In the genomic region with DNA sequence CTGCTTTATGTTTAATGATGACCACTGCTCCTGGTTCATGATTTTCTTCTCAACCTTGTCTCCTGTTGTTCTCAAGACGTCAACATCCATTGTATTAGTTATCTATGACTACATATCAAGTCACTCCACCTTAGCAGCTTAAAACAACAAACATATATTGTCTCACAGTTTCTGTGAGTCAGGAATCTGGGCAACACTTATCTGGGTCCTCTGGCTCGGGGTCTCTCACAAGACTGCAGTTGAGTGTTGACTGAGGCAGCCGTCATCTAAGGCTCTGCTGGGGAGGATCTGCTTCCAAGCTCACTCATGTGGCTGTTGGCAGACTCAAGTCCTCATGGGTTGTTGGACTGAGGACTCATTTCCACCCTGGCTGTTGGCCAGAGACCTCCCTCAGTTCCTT, we compare ENCODE assay signal across 19 cellular contexts. TPM values are rescaled to one million over a fixed set of nuclear protein-coding genes. Genes with fewer than 3 reads are reported as not detected.
DNase-seq lines count a peak whose midpoint lies in the region; ATAC-seq and TF ChIP-seq lines count a peak whose summit lies in the region.
"Had no signal": no experiment of that assay in that cellular context is flagged by ENCODE, and none has a peak within 500 bp of the region (broad histone marks: within the 10 kb centered on the region; RNA-seq: fewer than 3 reads in every experiment).

No MANE protein-coding gene starts in this region.

- H3K9me3 ChIP-seq in AG04450 (ENCODE audit: control insufficient read depth, insufficient read depth, low read length) = no peaks in the 10 kb centered on the region
- no peaks in the 10 kb centered on the region for H3K9me3 ChIP-seq in A673 (ENCODE audit: low read depth, low read length, poor library complexity, severe bottlenecking)
- no peaks in the 10 kb centered on the region for H3K9me3 ChIP-seq in testis
- H3K9me3 ChIP-seq: left ventricle myocardium inferior, neutrophil had no signal

- TF ChIP-seq POLR2A in testis (IDR thresholded peaks at IDR 0.05) = no peak

- in situ Hi-C loops in brain microvascular endothelial cell (cut with HindIII; ENCODE audit: low pct_ligation_motif_present, low sequenced_read_pairs) = no loop called here

- intact Hi-C loops in A673 (cut with micrococcal nuclease; ENCODE audit: unreplicated experiment) (no loop called here), testis (cut with DNase I; ENCODE audit: low total_unique reads) (no loop called here)

- ATAC-seq in foreskin keratinocyte (peak; percentile 46), HG03097 (IDR thresholded peaks at IDR 0.05; ENCODE audit: low FRiP score, unreplicated experiment) (no peak), HG03354 (IDR thresholded peaks at IDR 0.05; ENCODE audit: poor library complexity, severe bottlenecking, unreplicated experiment) (no peak)
- ATAC-seq: GM12878, sciatic nerve had no signal

- H3K36me3 ChIP-seq in brain microvascular endothelial cell (replicated peaks) (no peaks in the 10 kb centered on the region), A673 (ENCODE audit: insufficient read depth, low read length, poor library complexity, severe bottlenecking) (no peaks in the 10 kb centered on the region), testis (ENCODE audit: low read depth, missing control alignments) (no peaks in the 10 kb centered on the region)
- H3K36me3 ChIP-seq: left ventricle myocardium inferior, neutrophil had no signal

- no peaks in the 10 kb centered on the region for H3K27me3 ChIP-seq in AG04450 (ENCODE audit: control insufficient read depth, insufficient read depth, low read length)
- H3K27me3 ChIP-seq in brain microvascular endothelial cell (replicated peaks) = no peaks in the 10 kb centered on the region
- no peaks in the 10 kb centered on the region for H3K27me3 ChIP-seq in foreskin keratinocyte
- no peaks in the 10 kb centered on the region for H3K27me3 ChIP-seq in A673 (replicated peaks; ENCODE audit: insufficient read depth, low read depth, low read length, poor library complexity)
- no peaks in the 10 kb centered on the region for H3K27me3 ChIP-seq in testis
- H3K27me3 ChIP-seq: neutrophil had no signal

- 85 to 90% methylated on average over 3 of the region's 3 CpGs for WGBS in testis, 2 donors

- no peak overlapping the region for H3K4me3 ChIP-seq in AG04450 (ENCODE audit: low read depth, low read length)
- H3K4me3 ChIP-seq in brain microvascular endothelial cell (ENCODE audit: low read depth, low read length) = no peak overlapping the region
- no peak overlapping the region for H3K4me3 ChIP-seq in A673 (ENCODE audit: low read depth, low read length, poor library complexity, severe bottlenecking)
- H3K4me3 ChIP-seq in testis = no peak overlapping the region
- H3K4me3 ChIP-seq: GM12878, left ventricle myocardium inferior had no signal

- no TSS peak for BruUV-seq in A673 (replicated peaks; lab: Mats Ljungman, UMichigan)

- H3K4me1 ChIP-seq in foreskin keratinocyte (no peaks in the 10 kb centered on the region), A673 (ENCODE audit: insufficient read depth, low read length, poor library complexity, severe bottlenecking) (no peaks in the 10 kb centered on the region), testis (no peaks in the 10 kb centered on the region)
- H3K4me1 ChIP-seq: left ventricle myocardium inferior had no signal

- TF ChIP-seq CTCF in AG04450 (IDR thresholded peaks at IDR 0.05; ENCODE audit: low read depth, low read length) (no peak), brain microvascular endothelial cell (IDR thresholded peaks at IDR 0.05; ENCODE audit: low read depth, low read length, missing control alignments) (no peak), foreskin keratinocyte (conservative IDR thresholded peaks at IDR 0.05) (no peak), A673 (conservative IDR thresholded peaks at IDR 0.05; ENCODE audit: low read depth, low read length) (no peak), testis (IDR thresholded peaks at IDR 0.05) (no peak)

- CTCF ChIA-PET in AG04450 (lab: Charles Lee) = no interaction called here
- CTCF ChIA-PET in A673 (lab: Charles Lee) = no interaction called here

- POLR2A ChIA-PET in AG04450 (lab: Yijun Ruan, JAX) (no interaction called here), A673 (lab: Charles Lee; ENCODE audit: low non-redundant PET) (interaction anchor here (0.7 kb wide), 1 partner anchor 35 kb away, joined by 5 read pairs; no protein-coding TSS in a partner anchor)

- H3K27ac ChIP-seq in AG04450 (ENCODE audit: low read depth, low read length) = no peak overlapping the region
- H3K27ac ChIP-seq in brain microvascular endothelial cell = peak overlapping the region; percentile 16
- no peak overlapping the region for H3K27ac ChIP-seq in foreskin keratinocyte
- no peak overlapping the region for H3K27ac ChIP-seq in A673 (ENCODE audit: low read depth, low read length, poor library complexity, severe bottlenecking)
- H3K27ac ChIP-seq in testis = no peak overlapping the region
- H3K27ac ChIP-seq: left ventricle myocardium inferior, neutrophil had no signal

- DNase-seq in AG04450 (ENCODE audit: low read depth, low spot score) (peak; percentile 15), M059J (ENCODE audit: low read depth) (peak; percentile 61), brain microvascular endothelial cell (peak; percentile 60), foreskin keratinocyte (peak in 1 of 2 donors; percentile 15), A673 (ENCODE audit: low spot score) (no peak), testis (no peak)
- DNase-seq: activated CD4-positive, alpha-beta T cell treated with anti-CD3 and anti-CD28 coated beads, Interleukin-2, amount 50 U/mL, for 4 hours; activated naive CD4-positive, alpha-beta T cell treated with anti-CD3 and anti-CD28 coated beads, Interleukin-2, amount 50 U/mL, for 16 hours; activated T-cell treated with anti-CD3 and anti-CD28 coated beads for 4 hours; effector CD4-positive, alpha-beta T cell; foreskin melanocyte; left ventricle myocardium inferior; NCI-H748 treated with DMSO at 0.1 percent for 48 hours; stimulated activated CD4-positive, alpha-beta T cell treated with anti-CD3 and anti-CD28 coated beads, Interleukin-1b, Interleukin-23, amount 100 ng/mL, for 48 hours had no signal

RNA-seq across cellular contexts. Expression of gene FRS2, which starts 27.3 kb away (rescaled TPM):
- polyA plus RNA-seq in AG04450 (2011; rRNA removed) = 28.2 and 41.9 TPM in 2 replicates
- polyA minus RNA-seq in AG04450 (2011; rRNA and poly(A)+ RNA removed) = 40.5 and 59.1 TPM in 2 replicates
- total RNA-seq in M059J (2014; rRNA removed; shearing (Covaris generic)) = 25.9 and 38.1 TPM in 2 replicates
- total RNA-seq in foreskin keratinocyte = 25.3 and 28.5 TPM in 2 replicates
- polyA plus RNA-seq in foreskin keratinocyte = 2.7 and 3.2 TPM in 2 replicates
- 34.2 and 34.5 TPM in 2 replicates for total RNA-seq in A673 (2021)
- total RNA-seq in testis = 10 to 100 TPM; 38.3 to 47.8 TPM
- 21.6 TPM for polyA plus RNA-seq in testis (ENCODE audit: insufficient read depth, low read depth, low replicate concordance)

Comparison
In these comparisons a context has a peak if more than half of its experiments do, and no peak if none do; other contexts are left out.
1. DNase-seq: peak in AG04450 (single experiment), M059J (single experiment) and brain microvascular endothelial cell (single experiment); none in A673 (single experiment) and testis (single experiment).